In genomic region chr11:125425601-125426000, GRCh38 we compare ENCODE assay signal across 16 cellular contexts.
"Had no signal": no experiment of that assay in that cellular context is flagged by ENCODE, and none has a peak within 500 bp of the region (broad histone marks: within the 10 kb centered on the region; RNA-seq: fewer than 3 reads in every experiment).

No MANE protein-coding gene starts in this region.

- DNase-seq: activated naive CD4-positive, alpha-beta T cell treated with anti-CD3 and anti-CD28 coated beads, Interleukin-2, amount 50 U/mL, for 16 hours; activated T-cell treated with anti-CD3 and anti-CD28 coated beads for 4 hours; erythroblast; kidney glomerular epithelial cell; lower lobe of right lung; midbrain; naive B cell; ovary; stimulated activated CD4-positive, alpha-beta T cell treated with anti-CD3 and anti-CD28 coated beads, Interleukin-15, amount 100 ng/mL, for 24 hours; stimulated activated CD4-positive, alpha-beta T cell treated with anti-CD3 and anti-CD28 coated beads, Interleukin-4, amount 100 ng/mL, for 1 hour; stimulated activated naive B cell treated with anti-CD40 and anti-IgM and Interleukin-4, amounts not matched to agents 10 μg/mL and 1 μg/mL and 100 μg/mL, for 72 hours; upper lobe of left lung had no signal

- H3K27ac ChIP-seq: lower lobe of right lung, ovary, SJSA1, skin epidermis had no signal

- ATAC-seq: activated CD4-positive, CD25-positive, alpha-beta regulatory T cell treated with anti-CD3 and anti-CD28 coated beads, Interleukin-2, amount 50 U/mL, for 24 hours; stimulated activated naive B cell treated with anti-CD40 and anti-IgM and Interleukin-4, amounts not matched to agents 10 μg/mL and 1 μg/mL and 100 μg/mL, for 72 hours had no signal

- H3K4me3 ChIP-seq: dorsolateral prefrontal cortex, lower lobe of right lung, ovary, SJSA1, skin epidermis, upper lobe of left lung had no signal

- H3K4me1 ChIP-seq: lower lobe of right lung, SJSA1, upper lobe of left lung had no signal

- H3K27me3 ChIP-seq: dorsolateral prefrontal cortex, ovary, SJSA1, upper lobe of left lung had no signal

- H3K9me3 ChIP-seq: lower lobe of right lung, ovary, SJSA1, upper lobe of left lung had no signal

- H3K36me3 ChIP-seq: lower lobe of right lung, ovary, SJSA1, upper lobe of left lung had no signal
